ENCODE assay signal across 11 cellular contexts in the genomic region with DNA sequence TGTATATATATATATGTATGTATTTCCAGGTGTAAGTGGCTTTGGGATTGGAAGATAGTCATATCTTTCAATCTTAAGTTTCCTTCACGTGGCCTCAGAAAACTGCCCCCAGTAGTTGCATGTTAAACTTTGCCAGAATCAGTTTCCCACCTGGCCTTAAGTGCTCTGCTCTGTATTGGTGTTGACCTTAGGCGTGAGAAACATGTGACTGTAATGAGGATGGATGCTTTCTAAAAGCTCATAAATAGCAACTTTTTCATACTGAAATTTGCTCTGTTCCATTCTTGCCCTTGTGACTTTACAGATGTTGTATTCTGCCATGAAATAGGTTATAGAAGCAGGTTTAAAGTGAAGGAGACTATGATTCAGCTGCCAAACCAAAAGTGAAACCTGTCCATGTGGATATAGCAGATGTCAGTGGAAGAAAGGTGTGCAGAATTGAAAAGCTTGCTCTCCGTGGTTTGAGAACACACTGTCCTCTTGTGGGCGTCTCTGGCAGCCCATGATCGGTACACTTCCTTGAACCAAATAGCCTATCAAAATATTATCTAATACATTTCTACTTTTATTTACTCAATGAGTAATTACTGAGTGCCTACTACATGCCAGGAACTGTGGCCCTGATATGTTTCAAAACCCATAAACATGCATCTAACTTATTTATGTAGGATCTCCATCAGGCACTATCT. TPM values are rescaled to one million over a fixed set of nuclear protein-coding genes. Genes with fewer than 3 reads are reported as not detected.
DNase-seq lines count a peak whose midpoint lies in the region; ATAC-seq, FAIRE-seq and TF ChIP-seq lines count a peak whose summit lies in the region.
"Had no signal": no experiment of that assay in that cellular context is flagged by ENCODE, and none has a peak within 500 bp of the region (broad histone marks: within the 10 kb centered on the region; RNA-seq: fewer than 3 reads in every experiment).

No MANE protein-coding gene starts in this region.

- no peak overlapping the region for H3K4me2 ChIP-seq in GM12878 (ENCODE audit: control insufficient read depth, insufficient read depth)

- SMC1A ChIA-PET in GM12878 (lab: Charles Lee; ENCODE audit: uncharacterized antibody, unreplicated experiment), result interaction anchor here (1.3 kb wide), 1 partner anchor 279 kb away, joined by 4 read pairs; no protein-coding TSS in a partner anchor

- H3K36me3 Mint-ChIP-seq in natural killer cell, result no peaks in the 10 kb centered on the region

- H3K9me3 Mint-ChIP-seq in natural killer cell, result no peaks in the 10 kb centered on the region
- H3K9me3 Mint-ChIP-seq: neural crest cell had no signal

- no peaks in the 10 kb centered on the region for H3K79me2 ChIP-seq in GM12878 (ENCODE audit: control insufficient read depth, insufficient read depth, low read length)

- peak; percentile 89 for FAIRE-seq in GM12878 (lab: Jason Lieb, UNC)
- no peak for FAIRE-seq in D721Med (lab: Jason Lieb, UNC)

- intact Hi-C loops in GM12878 (cut with micrococcal nuclease; ENCODE audit: unreplicated experiment), result no loop called here
- intact Hi-C loops in natural killer cell (cut with micrococcal nuclease), result no loop called here

- H4K20me1 ChIP-seq in GM12878 (ENCODE audit: control insufficient read depth, insufficient read depth), result no peaks in the 10 kb centered on the region

- in situ Hi-C loops in GM12878 (cut with MboI), result no loop called here

- 65% methylated on average over 5 of the region's 5 CpGs for WGBS in GM12878 (ENCODE audit: insufficient coverage, insufficient replicate concordance, low lambda C conversion rate, missing lambda C conversion rate)

- no peak overlapping the region for H3K4me3 Mint-ChIP-seq in natural killer cell
- H3K4me3 Mint-ChIP-seq: neural crest cell had no signal

- no peak overlapping the region for H3K4me3 ChIP-seq in GM12878
- H3K4me3 ChIP-seq: MG63 had no signal

- H3K9me3 ChIP-seq in GM12878 (replicated peaks; ENCODE audit: control insufficient read depth, insufficient read depth, low read length), result no peaks in the 10 kb centered on the region
- H3K9me3 ChIP-seq: MG63 had no signal

- peaks cover 0 to 5% of the 10 kb centered on the region in 2 experiments; a peak in 2 of 4 replicates for H3K36me3 ChIP-seq in GM12878 (ENCODE audit: control insufficient read depth in 2 of 2, insufficient read depth in 2 of 2, low read length in 1 of 2)
- H3K36me3 ChIP-seq: MG63 had no signal

- no peak overlapping the region for H3K27ac Mint-ChIP-seq in natural killer cell

- H3K9ac ChIP-seq in GM12878 (ENCODE audit: control insufficient read depth, insufficient read depth, low read length), result no peak overlapping the region

- POLR2A ChIA-PET in GM12878 (lab: Charles Lee), result no interaction called here

- CTCF ChIA-PET in GM12878 (lab: Yijun Ruan, JAX), result interaction anchor here (1.1 to 2.7 kb wide), 3 partner anchors 9 to 186 kb away, joined by 4 to 12 read pairs (median 4); no protein-coding TSS in a partner anchor

- no peak for TF ChIP-seq POLR2A in GM12878 (IDR thresholded peaks at IDR 0.05; ENCODE audit: low read depth, low read length)

- 0 out of 2 replicates have a peak, but pooled peaks have one; percentile 18 for TF ChIP-seq RAD21 in GM12878 (IDR thresholded peaks at IDR 0.05; ENCODE audit: insufficient read depth, low read depth, low read length)

- ATAC-seq in GM18907 (IDR thresholded peaks at IDR 0.05; ENCODE audit: unreplicated experiment), result peak; percentile 71
- peak; percentile 51 for ATAC-seq in HG03196 (IDR thresholded peaks at IDR 0.05; ENCODE audit: unreplicated experiment)
- peak; percentile 41; the same call in 2 of the 3 replicates for ATAC-seq in GM12878
- ATAC-seq in natural killer cell, result peak; percentile 47 to 68 (median 66)

- TF ChIP-seq CTCF in GM12878 (IDR thresholded peaks at IDR 0.05 in 2 of 3, conservative IDR thresholded peaks at IDR 0.05 in 1 of 3; ENCODE audit: control insufficient read depth in 2 of 3, extremely low read depth in 1 of 3, insufficient read depth in 1 of 3, low read depth in 3 of 3, low read length in 3 of 3), result peak in 2 of 3 experiments; percentile 18 to 20; a peak in 2 of 6 replicates
- TF ChIP-seq CTCF in natural killer cell (IDR thresholded peaks at IDR 0.05), result no peak
- no peak for TF ChIP-seq CTCF in D721Med (IDR thresholded peaks at IDR 0.05; ENCODE audit: insufficient read depth, missing control alignments)

- H3K27me3 Mint-ChIP-seq in natural killer cell (ENCODE audit: low read depth in 2 of 2), result no peaks in the 10 kb centered on the region

- RAD21 ChIA-PET in GM12878 (lab: Charles Lee; ENCODE audit: unreplicated experiment), result no interaction called here

- H3K27ac ChIP-seq in GM12878 (ENCODE audit: control insufficient read depth, insufficient read depth), result no peak overlapping the region

- no TSS peak for BruUV-seq in GM12878 (replicated peaks; lab: Mats Ljungman, UMichigan)

- H3K4me1 Mint-ChIP-seq in natural killer cell, result peaks cover 11 to 17% of the 10 kb centered on the region in 2 donors
- H3K4me1 Mint-ChIP-seq: neural crest cell had no signal

- H3K4me1 ChIP-seq in GM12878 (ENCODE audit: control insufficient read depth, insufficient read depth, low read length), result no peaks in the 10 kb centered on the region

- no peaks in the 10 kb centered on the region for H3K27me3 ChIP-seq in GM12878 (replicated peaks in 1 of 2; ENCODE audit: control insufficient read depth in 2 of 2, insufficient read depth in 2 of 2, low read length in 1 of 2)
- H3K27me3 ChIP-seq: MG63 had no signal

- H2AFZ ChIP-seq in GM12878 (ENCODE audit: control insufficient read depth, low read depth, low read length), result no peak overlapping the region

- TF ChIP-seq EP300 in GM12878 (IDR thresholded peaks at IDR 0.05; ENCODE audit: borderline replicate concordance in 1 of 2, control insufficient read depth in 1 of 2, low read depth in 2 of 2, low read length in 2 of 2), result no peak

- DNase-seq in GM12878 (ENCODE audit: low read depth, low spot score) (no peak), natural killer cell (no peak), D721Med (ENCODE audit: insufficient read length, low spot score) (no peak), DMS 273 (lab: John Stamatoyannopoulos, UW; ENCODE audit: unreplicated experiment) (no peak), iPS-NIHi11 (ENCODE audit: low spot score) (no peak), hippocampal formation (lab: John Stamatoyannopoulos, UW) (no peak)
- DNase-seq: MG63; stimulated activated naive CD4-positive, alpha-beta T cell had no signal

TF ChIP-seq in GM12878, 131 proteins besides CTCF, POLR2A, EP300 and RAD21:
- TF ChIP-seq RUNX3 (IDR thresholded peaks at IDR 0.05; ENCODE audit: low read length) (0 out of 2 replicates have a peak, but pooled peaks have one; percentile 14), IKZF2 (IDR thresholded peaks at IDR 0.05) (no peak)

RNA-seq across cellular contexts. Expression of a gene that starts 15.8 kb away (rescaled TPM):
- total RNA-seq in GM12878 (2013; cell fraction: nucleolus; rRNA removed), result 1.1 and 2.6 TPM in 2 replicates
- total RNA-seq in GM12878 (2014; rRNA removed) (0.62 and 0.65 TPM in 2 replicates), GM12878 (2014; rRNA removed; fragmentation: Illumina TruSeq; extraction: Trizol) (0.49 and 0.97 TPM in 2 replicates), GM12878 (2021) (0.53 and 0.62 TPM in 2 replicates), natural killer cell (not detected)
- not detected for polyA plus RNA-seq in GM12878 (2011; ENCODE audit: low read depth)
- polyA plus RNA-seq in GM12878 (2011; rRNA removed) (0.26 and 0.46 TPM in 2 replicates), GM12878 (2014; fragmentation: Illumina TruSeq; extraction: Trizol) (0.13 and 0.41 TPM in 2 replicates), GM12878 (2014; fragmentation: Nextera tagmentation; extraction: Ambion mirVana) (under 1 TPM; 0.34 to 0.35 TPM), GM12878 (2014; rRNA removed) (0.37 and 0.47 TPM in 2 replicates), GM12878 (2016; fragmentation: Nextera tagmentation; extraction: Ambion mirVana) (under 1 TPM; 0.50 to 0.62 TPM)
- 0.20 and 0.57 TPM in 2 replicates for polyA plus RNA-seq in GM12878 (2011; cell fraction: cytosol; rRNA removed)
- 0.66 and 0.70 TPM in 2 replicates for polyA plus RNA-seq in GM12878 (2011; cell fraction: nucleus; rRNA removed)
- polyA plus RNA-seq in GM12878 (2012), result 0.55 and 0.64 TPM in 2 replicates
- 0.62 and 0.66 TPM in 2 replicates for polyA minus RNA-seq in GM12878 (2011; rRNA and poly(A)+ RNA removed)
- polyA minus RNA-seq in GM12878 (2011; cell fraction: cytosol; rRNA and poly(A)+ RNA removed), result not detected in 2 replicates
- 0.57 and 0.73 TPM in 2 replicates for polyA minus RNA-seq in GM12878 (2011; cell fraction: nucleus; rRNA and poly(A)+ RNA removed)

RNA-seq across cellular contexts. Expression of a gene that starts 42.0 kb away (rescaled TPM):
- 30.6 and 36.3 TPM in 2 replicates for total RNA-seq in GM12878 (2013; cell fraction: nucleolus; rRNA removed)
- total RNA-seq in GM12878 (2014; rRNA removed) (30.6 and 35.9 TPM in 2 replicates), GM12878 (2014; rRNA removed; fragmentation: Illumina TruSeq; extraction: Trizol) (42.8 and 44.9 TPM in 2 replicates), GM12878 (2021) (52.1 and 53.6 TPM in 2 replicates), natural killer cell (1 to 10 TPM; 1.4 to 8.1 (median 5.6) TPM)
- polyA plus RNA-seq in GM12878 (2011; ENCODE audit: low read depth), result 9.9 TPM
- polyA plus RNA-seq in GM12878 (2011; rRNA removed) (23.6 and 38.0 TPM in 2 replicates), GM12878 (2014; fragmentation: Illumina TruSeq; extraction: Trizol) (50.2 and 60.4 TPM in 2 replicates), GM12878 (2014; fragmentation: Nextera tagmentation; extraction: Ambion mirVana) (10 to 100 TPM; 12.4 to 16.3 TPM), GM12878 (2014; rRNA removed) (25.1 and 25.4 TPM in 2 replicates), GM12878 (2016; fragmentation: Nextera tagmentation; extraction: Ambion mirVana) (10 to 100 TPM; 42.4 to 45.0 TPM)
- 9.1 and 11.4 TPM in 2 replicates for polyA plus RNA-seq in GM12878 (2011; cell fraction: cytosol; rRNA removed)
- polyA plus RNA-seq in GM12878 (2011; cell fraction: nucleus; rRNA removed), result 13.3 and 22.4 TPM in 2 replicates
- polyA plus RNA-seq in GM12878 (2012), result 19.8 and 23.9 TPM in 2 replicates
- 15.0 and 20.2 TPM in 2 replicates for polyA minus RNA-seq in GM12878 (2011; rRNA and poly(A)+ RNA removed)
- 9.1 and 15.7 TPM in 2 replicates for polyA minus RNA-seq in GM12878 (2011; cell fraction: cytosol; rRNA and poly(A)+ RNA removed)
- 9.6 and 19.2 TPM in 2 replicates for polyA minus RNA-seq in GM12878 (2011; cell fraction: nucleus; rRNA and poly(A)+ RNA removed)

Comparison
In these comparisons a context has a peak if more than half of its experiments do, and no peak if none do; other contexts are left out.
1. CTCF ChIP-seq: peak in GM12878 (2 of 3); none in natural killer cell (single experiment) and D721Med (single experiment).
2. Peak in every context shown above with its lines, with median percentiles within 50 percentile points of each other: ATAC-seq.